28 cellular contexts compared by ENCODE assay signal in genomic region chr11:92854952-92855351, GRCh38.
DNase-seq lines count a peak whose midpoint lies in the region; ATAC-seq, FAIRE-seq and TF ChIP-seq lines count a peak whose summit lies in the region.
"Had no signal": no experiment of that assay in that cellular context is flagged by ENCODE, and none has a peak within 500 bp of the region (broad histone marks: within the 10 kb centered on the region; RNA-seq: fewer than 3 reads in every experiment).

No MANE protein-coding gene starts in this region.

- H3K27me3 ChIP-seq in bronchial epithelial cell (ENCODE audit: control insufficient read depth, insufficient read depth, low read length) (peaks cover 2% of the 10 kb centered on the region), tibial nerve (no peaks in the 10 kb centered on the region), lower lobe of right lung (ENCODE audit: low read depth) (no peaks in the 10 kb centered on the region)
- H3K27me3 ChIP-seq: ascending aorta, sigmoid colon had no signal

- FAIRE-seq in bronchial epithelial cell (lab: Jason Lieb, UNC) = no peak
- FAIRE-seq: GM12878, keratinocyte had no signal

- 43 to 48% methylated on average over 3 of the region's 3 CpGs for WGBS in tibial nerve, 2 donors

- H3K27ac ChIP-seq in tibial nerve (no peak overlapping the region), lower lobe of right lung (no peak overlapping the region)
- H3K27ac ChIP-seq: ascending aorta, HL-60, prostate gland, sigmoid colon had no signal

- H3K4me3 ChIP-seq in bronchial epithelial cell (ENCODE audit: low read depth, low read length) (no peak overlapping the region), tibial nerve (no peak overlapping the region), lower lobe of right lung (no peak overlapping the region)
- H3K4me3 ChIP-seq: ascending aorta, GM12878, prostate gland, sigmoid colon had no signal

- TF ChIP-seq EP300 in tibial nerve (IDR thresholded peaks at IDR 0.05) = no peak

- no peaks in the 10 kb centered on the region for H3K36me3 ChIP-seq in bronchial epithelial cell (ENCODE audit: control insufficient read depth, insufficient read depth, low read length)
- H3K36me3 ChIP-seq in tibial nerve = no peaks in the 10 kb centered on the region
- H3K36me3 ChIP-seq in lower lobe of right lung = no peaks in the 10 kb centered on the region
- H3K36me3 ChIP-seq: ascending aorta, prostate gland, sigmoid colon had no signal

- DNase-seq in DMS53 (lab: John Stamatoyannopoulos, UW) (peak; percentile 28), DMS53 treated with DMSO at 0.1 percent for 48 hours (lab: John Stamatoyannopoulos, UW; ENCODE audit: unreplicated experiment) (no peak), M059J (ENCODE audit: low read depth) (peak; percentile 3), bronchial epithelial cell (ENCODE audit: low read depth) (peak; percentile 35), renal cortical epithelial cell (ENCODE audit: low read depth) (peak; percentile 43), tibial nerve (ENCODE audit: low spot score in 2 of 2) (no peak), nucleus accumbens (lab: John Stamatoyannopoulos, UW) (no peak), lower lobe of right lung (no peak)
- DNase-seq: 8988T; activated CD4-positive, alpha-beta T cell treated with anti-CD3 and anti-CD28 coated beads, Interleukin-2, amount 50 U/mL, for 4 hours; activated CD8-positive, alpha-beta memory T cell treated with anti-CD3 and anti-CD28 coated beads, Interleukin-2, amount 10 ng/mL, durations not matched to agents 7 days and 5 days; activated T-cell treated with anti-CD3 and anti-CD28 coated beads, Interleukin-2, amount 50 U/mL, for 4 hours; CD4-positive, alpha-beta T cell; erythroblast; glutamatergic neuron; H9; KBM-7; NCI-H1930; NCI-H2227 treated with DMSO at 0.1 percent for 48 hours; SHP77; sigmoid colon had no signal

- intact Hi-C loops in lower lobe of right lung (cut with DNase I) = no loop called here

- TF ChIP-seq POLR2A in tibial nerve (IDR thresholded peaks at IDR 0.05) = no peak

- H3K9me3 ChIP-seq in tibial nerve (no peaks in the 10 kb centered on the region), lower lobe of right lung (no peaks in the 10 kb centered on the region)
- H3K9me3 ChIP-seq: ascending aorta, prostate gland, sigmoid colon had no signal

- no peak for ATAC-seq in lower lobe of right lung
- ATAC-seq: activated CD4-positive, CD25-positive, alpha-beta regulatory T cell treated with anti-CD3 and anti-CD28 coated beads, Interleukin-2, amount 50 U/mL, for 24 hours; activated CD8-positive, alpha-beta memory T cell treated with anti-CD3 and anti-CD28 coated beads, Interleukin-2, amount 10 ng/mL, durations not matched to agents 7 days and 5 days; activated T-cell treated with anti-CD3 and anti-CD28 coated beads, Interleukin-2, amount 50 U/mL, for 4 hours; GM12878; stimulated activated effector memory CD8-positive, alpha-beta T cell treated with anti-CD3 and anti-CD28 coated beads, Interleukin-12 subunit alpha, Interleukin-12 subunit beta, amount 100 ng/mL, for 72 hours had no signal

- TF ChIP-seq CTCF in bronchial epithelial cell (IDR thresholded peaks at IDR 0.05; ENCODE audit: insufficient read depth, low read length, severe bottlenecking) (peak; percentile 18), tibial nerve (IDR thresholded peaks at IDR 0.05) (no peak), lower lobe of right lung (IDR thresholded peaks at IDR 0.05) (no peak)

- H3K4me1 ChIP-seq in tibial nerve (peaks cover 0 to 17% (median 0%) of the 10 kb centered on the region in 4 donors), lower lobe of right lung (no peaks in the 10 kb centered on the region)
- H3K4me1 ChIP-seq: prostate gland had no signal

Comparison
In these comparisons a context has a peak if more than half of its experiments do, and no peak if none do; other contexts are left out.
1. DNase-seq: peak in DMS53 (single experiment), M059J (single experiment), bronchial epithelial cell (single experiment) and renal cortical epithelial cell (single experiment); none in DMS53 treated with DMSO at 0.1 percent for 48 hours (single experiment), tibial nerve (0 of 2), nucleus accumbens (0 of 56) and lower lobe of right lung (single experiment).